10 cellular contexts compared by ENCODE assay signal in genomic region chr12:807041-807717, GRCh38. TPM values are rescaled to one million over a fixed set of nuclear protein-coding genes. Genes with fewer than 3 reads are reported as not detected.
DNase-seq lines count a peak whose midpoint lies in the region; ATAC-seq, FAIRE-seq and TF ChIP-seq lines count a peak whose summit lies in the region.
"Had no signal": no experiment of that assay in that cellular context is flagged by ENCODE, and none has a peak within 500 bp of the region (broad histone marks: within the 10 kb centered on the region; RNA-seq: fewer than 3 reads in every experiment).

No MANE protein-coding gene starts in this region.

- H3K4me3 Mint-ChIP-seq in T-helper 1 cell treated with Interleukin-12 subunit alpha and Interleukin-12 subunit beta and Interleukin-4 antibody, amounts not matched to agents 30 μg/mL and 1 μg/mL, for 36 hours: peak overlapping the region; percentile 53
- H3K4me3 Mint-ChIP-seq in immature natural killer cell (peak overlapping the region; percentile 47 to 67 (median 57)), MCF 10A (ENCODE audit: unreplicated experiment) (no peak overlapping the region)

- ATAC-seq in A549 (peak in 1 of 2 experiments; percentile 49; a peak in 3 of 6 replicates), DND-41 (ENCODE audit: insufficient read depth, low read depth) (peak; percentile 50; the same call in 2 of the 3 replicates), HG03565 (IDR thresholded peaks at IDR 0.05; ENCODE audit: unreplicated experiment) (no peak), GM19395 (IDR thresholded peaks at IDR 0.05; ENCODE audit: unreplicated experiment) (no peak)

- no TSS peak for BruUV-seq in MCF 10A (replicated peaks; lab: Mats Ljungman, UMichigan)

- H3K79me2 ChIP-seq in DND-41 (ENCODE audit: insufficient read depth, low read length): peaks cover 98% of the 10 kb centered on the region

- no peak overlapping the region for H2AFZ ChIP-seq in DND-41 (ENCODE audit: low read depth, low read length)

- no peaks in the 10 kb centered on the region for H3K27me3 Mint-ChIP-seq in T-helper 1 cell treated with Interleukin-12 subunit alpha and Interleukin-12 subunit beta and Interleukin-4 antibody, amounts not matched to agents 30 μg/mL and 1 μg/mL, for 36 hours (ENCODE audit: low read depth)
- H3K27me3 Mint-ChIP-seq in immature natural killer cell (ENCODE audit: low read depth in 3 of 3): no peaks in the 10 kb centered on the region
- no peaks in the 10 kb centered on the region for H3K27me3 Mint-ChIP-seq in MCF 10A (ENCODE audit: insufficient read depth, unreplicated experiment)

- DNase-seq in A549 (ENCODE audit: low read depth in 1 of 2, low spot score in 1 of 2): no peak
- no peak for DNase-seq in DND-41
- DNase-seq in immature natural killer cell: no peak
- DNase-seq in MCF 10A (ENCODE audit: unreplicated experiment): no peak
- DNase-seq in small intestine: no peak
- DNase-seq: activated CD4-positive, CD25-positive, alpha-beta regulatory T cell treated with anti-CD3 and anti-CD28 coated beads, Interleukin-2, amount 50 U/mL, for 72 hours; stimulated activated CD4-positive, alpha-beta T cell treated with anti-CD3 and anti-CD28 coated beads, Interleukin-12 subunit alpha, Interleukin-12 subunit beta, amount 100 ng/mL, for 4 hours had no signal

- H3K4me1 Mint-ChIP-seq in T-helper 1 cell treated with Interleukin-12 subunit alpha and Interleukin-12 subunit beta and Interleukin-4 antibody, amounts not matched to agents 30 μg/mL and 1 μg/mL, for 36 hours (ENCODE audit: low read depth): peaks cover 56% of the 10 kb centered on the region
- H3K4me1 Mint-ChIP-seq in immature natural killer cell (peaks cover 51 to 89% of the 10 kb centered on the region in 2 donors), MCF 10A (ENCODE audit: insufficient read depth, unreplicated experiment) (peaks cover 26% of the 10 kb centered on the region)

- TF ChIP-seq RAD21 in A549 (conservative IDR thresholded peaks at IDR 0.05 in 1 of 2, IDR thresholded peaks at IDR 0.05 in 1 of 2): no peak

- H3K36me3 Mint-ChIP-seq in T-helper 1 cell treated with Interleukin-12 subunit alpha and Interleukin-12 subunit beta and Interleukin-4 antibody, amounts not matched to agents 30 μg/mL and 1 μg/mL, for 36 hours (ENCODE audit: low read depth): no peaks in the 10 kb centered on the region
- H3K36me3 Mint-ChIP-seq in immature natural killer cell (no peaks in the 10 kb centered on the region), MCF 10A (ENCODE audit: insufficient read depth, unreplicated experiment) (peaks cover 5% of the 10 kb centered on the region)

- H3K4me1 ChIP-seq in A549 (peaks cover 76% of the 10 kb centered on the region), DND-41 (ENCODE audit: insufficient read depth, low read length) (peaks cover 14% of the 10 kb centered on the region), small intestine (ENCODE audit: control insufficient read depth in 2 of 2, insufficient read depth in 1 of 2, low read depth in 1 of 2, low read length in 1 of 2) (peaks cover 4 to 8% of the 10 kb centered on the region in 2 donors)

- H3K4me2 ChIP-seq in A549 (peak overlapping the region; percentile 59), DND-41 (ENCODE audit: insufficient read depth, low read length) (no peak overlapping the region)

- POLR2A ChIA-PET in A549 (lab: Yijun Ruan, JAX) (no interaction called here), MCF 10A (lab: Yijun Ruan, JAX) (interaction anchor here (0.7 kb wide), 2 partner anchors 111 to 289 kb away, joined by 3 to 4 read pairs; no protein-coding TSS in a partner anchor)

- 59% methylated on average over 2 of the region's 2 CpGs for WGBS in A549 (ENCODE audit: missing lambda C conversion rate)
- 39 to 55% (median 41%) methylated on average over 2 of the region's 2 CpGs for WGBS in small intestine, 3 donors

- H3K27ac ChIP-seq in A549 (peak overlapping the region in 1 of 2 experiments; percentile 26; a peak in 2 of 6 replicates), DND-41 (ENCODE audit: low read length) (peak overlapping the region; percentile 22; the same call in 1 of the 2 replicates), small intestine (ENCODE audit: low read depth in 1 of 2, low read length in 1 of 2) (peak overlapping the region in 1 of 2 donors; percentile 24)

- no peak for TF ChIP-seq POLR2A in A549 (IDR thresholded peaks at IDR 0.05; ENCODE audit: low read length)

- no peak for TF ChIP-seq EP300 in A549 (IDR thresholded peaks at IDR 0.05)

- FAIRE-seq in A549 (lab: Jason Lieb, UNC): peak; percentile 32
- FAIRE-seq in small intestine (lab: Jason Lieb, UNC): no peak

- peak overlapping the region; percentile 65 for H3K27ac Mint-ChIP-seq in T-helper 1 cell treated with Interleukin-12 subunit alpha and Interleukin-12 subunit beta and Interleukin-4 antibody, amounts not matched to agents 30 μg/mL and 1 μg/mL, for 36 hours
- peak overlapping the region; percentile 55 to 84 (median 73) for H3K27ac Mint-ChIP-seq in immature natural killer cell
- H3K27ac Mint-ChIP-seq in MCF 10A (ENCODE audit: low read depth, unreplicated experiment): no peak overlapping the region

- H3K36me3 ChIP-seq in DND-41 (ENCODE audit: insufficient read depth, low read length) (no peaks in the 10 kb centered on the region), small intestine (ENCODE audit: control insufficient read depth in 2 of 2, insufficient read depth in 2 of 2, low read length in 2 of 2) (no peaks in the 10 kb centered on the region)

- intact Hi-C loops in MCF 10A (cut with micrococcal nuclease): no loop called here

- H3K9me3 Mint-ChIP-seq in T-helper 1 cell treated with Interleukin-12 subunit alpha and Interleukin-12 subunit beta and Interleukin-4 antibody, amounts not matched to agents 30 μg/mL and 1 μg/mL, for 36 hours: no peaks in the 10 kb centered on the region
- no peaks in the 10 kb centered on the region for H3K9me3 Mint-ChIP-seq in immature natural killer cell
- no peaks in the 10 kb centered on the region for H3K9me3 Mint-ChIP-seq in MCF 10A (ENCODE audit: unreplicated experiment)

- CTCF ChIA-PET in A549 (lab: Yijun Ruan, JAX) (interaction anchor here (0.6 to 2.1 kb wide), 8 partner anchors 8 to 238 kb away, joined by 3 to 9 read pairs (median 4); no protein-coding TSS in a partner anchor), MCF 10A (lab: Yijun Ruan, JAX) (interaction anchor here (0.6 to 0.9 kb wide), 3 partner anchors 10 to 163 kb away, joined by 3 to 5 read pairs (median 3); no protein-coding TSS in a partner anchor)

- H3K9me3 ChIP-seq in A549 (no peaks in the 10 kb centered on the region), DND-41 (ENCODE audit: insufficient read depth, low read length, severe bottlenecking) (no peaks in the 10 kb centered on the region), small intestine (ENCODE audit: control insufficient read depth, low read depth) (no peaks in the 10 kb centered on the region)

- H4K20me1 ChIP-seq in DND-41 (ENCODE audit: insufficient read depth, low read length): peaks cover 65% of the 10 kb centered on the region; the same call in 1 of the 2 replicates

- H3K4me3 ChIP-seq in A549 (no peak overlapping the region), DND-41 (ENCODE audit: low read depth in 1 of 2, low read length in 2 of 2) (no peak overlapping the region), small intestine (ENCODE audit: low read depth in 1 of 2, low read length in 2 of 2) (no peak overlapping the region)

- H3K27me3 ChIP-seq in DND-41 (ENCODE audit: insufficient read depth, low read length, poor library complexity): no peaks in the 10 kb centered on the region
- no peaks in the 10 kb centered on the region for H3K27me3 ChIP-seq in small intestine (ENCODE audit: control insufficient read depth in 2 of 2, insufficient read depth in 2 of 2, low read length in 2 of 2)

- TF ChIP-seq CTCF in A549 (IDR thresholded peaks at IDR 0.05) (no peak), DND-41 (IDR thresholded peaks at IDR 0.05; ENCODE audit: borderline replicate concordance, extremely low read depth, low read length, poor library complexity, severe bottlenecking) (no peak), MCF 10A (IDR thresholded peaks at IDR 0.05; ENCODE audit: unreplicated experiment) (no peak)

- H3K9ac ChIP-seq in DND-41 (ENCODE audit: low read depth, low read length): no peak overlapping the region

TF ChIP-seq in A549, 52 proteins besides CTCF, POLR2A, EP300 and RAD21 (continues in another document):
- TF ChIP-seq REST (IDR thresholded peaks at IDR 0.05) (no peak), CBX8 (IDR thresholded peaks at IDR 0.05) (no peak), JUNB (IDR thresholded peaks at IDR 0.05) (no peak), RCOR1 (IDR thresholded peaks at IDR 0.05; ENCODE audit: low read depth, low read length) (no peak)

RNA-seq across cellular contexts. Expression of gene WNK1, which starts 54.8 kb away (rescaled TPM):
- 98.0 and 175 TPM in 2 replicates for polyA plus RNA-seq in A549 (2011; rRNA removed)
- polyA plus RNA-seq in A549 (2012; cell fraction: cytosol; rRNA removed): 61.5 and 98.3 TPM in 2 replicates
- polyA plus RNA-seq in A549 (2012; cell fraction: nucleus; rRNA removed): 114 and 124 TPM in 2 replicates
- 83.8 to 88.4 TPM (median 87.4 TPM) in 3 replicates for polyA plus RNA-seq in A549 (2017; fragmentation: RNase III; extraction: RNeasy Plus Mini Kit Qiagen cat#74134 plus additional on column Dnase treatment)
- 625 and 790 TPM in 2 replicates for polyA minus RNA-seq in A549 (2011; rRNA and poly(A)+ RNA removed)
- 10 to 100 TPM in 1 of 3 donors, 1 to 10 TPM in 2; 7.5 to 46.5 (median 8.6) TPM for polyA plus RNA-seq in immature natural killer cell
- total RNA-seq in MCF 10A (2022): 123 and 139 TPM in 2 replicates
- polyA plus RNA-seq in small intestine: 10 to 100 TPM; 12.7 to 26.0 (median 14.3) TPM
